In genomic region chr2:55751966-55752365, GRCh38 we compare ENCODE assay signal across 14 cellular contexts.
"Had no signal": no experiment of that assay in that cellular context is flagged by ENCODE, and none has a peak within 500 bp of the region (broad histone marks: within the 10 kb centered on the region; RNA-seq: fewer than 3 reads in every experiment).

No MANE protein-coding gene starts in this region.

- H3K4me3 ChIP-seq: colonic mucosa, esophagus squamous epithelium, heart left ventricle, sigmoid colon, smooth muscle cell, suprapubic skin, thyroid gland, uterus had no signal

- DNase-seq: colonic mucosa; dermis blood vessel endothelial cell; esophagus squamous epithelium; heart left ventricle; hippocampal formation; left colon; naive thymus-derived CD4-positive, alpha-beta T cell; sigmoid colon; stimulated activated CD4-positive, alpha-beta T cell treated with anti-CD3 and anti-CD28 coated beads, Interleukin-2, amount 100 ng/mL, for 48 hours; stimulated activated naive CD4-positive, alpha-beta T cell treated with Interleukin-2 at 50 U/mL for 16 hours; thyroid gland; uterus had no signal

- ATAC-seq: left colon; naive thymus-derived CD4-positive, alpha-beta T cell had no signal
